Comparison of ENCODE assay signal across 8 cellular contexts in the genomic region with DNA sequence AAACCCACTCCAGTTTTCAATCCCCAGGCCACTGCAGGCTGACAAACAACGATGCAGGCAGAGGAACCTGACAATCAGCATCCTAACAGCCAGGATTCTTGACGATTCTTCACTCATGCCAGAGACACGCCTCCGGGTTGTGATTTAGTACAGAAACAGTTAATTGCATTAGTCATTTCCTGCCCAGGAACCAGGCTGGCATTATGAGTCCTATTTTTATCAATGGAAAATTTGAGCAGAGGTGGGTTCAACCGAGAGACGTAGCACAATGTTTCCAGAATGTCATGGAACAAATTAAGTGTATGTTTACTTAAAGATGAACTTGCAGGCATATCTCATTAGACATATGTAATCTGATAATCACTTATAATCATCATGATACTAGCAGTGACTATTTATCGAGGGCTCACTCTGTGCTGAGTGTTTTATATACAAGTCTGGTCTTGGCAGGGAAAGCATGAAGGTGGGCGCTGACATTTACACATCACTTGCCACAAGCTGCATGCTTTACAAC.
DNase-seq lines count a peak whose midpoint lies in the region; ATAC-seq, FAIRE-seq and TF ChIP-seq lines count a peak whose summit lies in the region.

No MANE protein-coding gene starts in this region.

- H3K27me3 ChIP-seq in astrocyte (ENCODE audit: insufficient read depth, low read length) (no peaks in the 10 kb centered on the region), gastrocnemius medialis (no peaks in the 10 kb centered on the region), H9 (ENCODE audit: insufficient read depth, low read length) (no peaks in the 10 kb centered on the region), small intestine (ENCODE audit: control insufficient read depth in 2 of 2, insufficient read depth in 2 of 2, low read length in 2 of 2) (no peaks in the 10 kb centered on the region)

- H3K56ac ChIP-seq in H9 (ENCODE audit: insufficient read length, low read depth, low read length) = no peak overlapping the region

- in situ Hi-C loops in gastrocnemius medialis (cut with MboI; ENCODE audit: low sequenced_read_pairs in 4 of 4) = no loop called here

- no peak overlapping the region for H4K8ac ChIP-seq in H9 (replicated peaks; ENCODE audit: insufficient read length, low read depth, low read length)

- H4K5ac ChIP-seq in H9 (ENCODE audit: insufficient read length, low read depth, low read length) = no peak overlapping the region

- intact Hi-C loops in gastrocnemius medialis (cut with DNase I; ENCODE audit: low total_unique reads) = no loop called here

- no peak overlapping the region for H2BK12ac ChIP-seq in H9 (ENCODE audit: insufficient read length, low read depth, low read length)

- H4K20me1 ChIP-seq in astrocyte (ENCODE audit: insufficient read depth, low read length) (peaks cover 9% of the 10 kb centered on the region), H9 (ENCODE audit: control insufficient read depth, insufficient read depth, insufficient read length) (no peaks in the 10 kb centered on the region)

- ATAC-seq in GM18909 (IDR thresholded peaks at IDR 0.05; ENCODE audit: poor library complexity, unreplicated experiment) (peak; percentile 36), gastrocnemius medialis (no peak), GM21367 (IDR thresholded peaks at IDR 0.05; ENCODE audit: unreplicated experiment) (no peak), GM19351 (IDR thresholded peaks at IDR 0.05; ENCODE audit: unreplicated experiment) (no peak)

- no peak overlapping the region for H2AK5ac ChIP-seq in H9 (ENCODE audit: insufficient read length, low read length)

- no peak overlapping the region for H3T11ph ChIP-seq in H9 (ENCODE audit: low read length)

- peaks cover 22% of the 10 kb centered on the region for H3K4me1 Mint-ChIP-seq in astrocyte (ENCODE audit: low read depth, unreplicated experiment)
- H3K4me1 Mint-ChIP-seq in H9 = peaks cover 5 to 11% of the 10 kb centered on the region in 2 experiments

- no peak overlapping the region for H4K91ac ChIP-seq in H9 (ENCODE audit: insufficient read length, low read depth, low read length)

- no peak overlapping the region for H3K4ac ChIP-seq in H9 (ENCODE audit: low read depth, low read length)

- H2BK120ac ChIP-seq in H9 (ENCODE audit: low read depth, low read length, poor library complexity, severe bottlenecking) = no peak overlapping the region

- H3K18ac ChIP-seq in H9 (ENCODE audit: insufficient read length, low read depth, low read length) = no peak overlapping the region

- no peak overlapping the region for H2BK15ac ChIP-seq in H9 (ENCODE audit: low read depth, low read length)

- H3K4me3 Mint-ChIP-seq in astrocyte (ENCODE audit: unreplicated experiment) (peak overlapping the region; percentile 22), H9 (no peak overlapping the region)

- H3K27me3 Mint-ChIP-seq in astrocyte (ENCODE audit: low read depth, unreplicated experiment) (no peaks in the 10 kb centered on the region), H9 (ENCODE audit: low read depth) (no peaks in the 10 kb centered on the region)

- H3K27ac ChIP-seq in astrocyte (ENCODE audit: low read depth, low read length) (peak overlapping the region; percentile 66), gastrocnemius medialis (peak overlapping the region in 3 of 4 donors; percentile 25 to 35 (median 26)), H9 (ENCODE audit: insufficient read length, low read depth, low read length) (no peak overlapping the region), small intestine (ENCODE audit: low read depth in 1 of 2, low read length in 1 of 2) (no peak overlapping the region)

- H3K9ac ChIP-seq in astrocyte (ENCODE audit: low read length) (peak overlapping the region; percentile 27), H9 (ENCODE audit: extremely low read depth, insufficient read length, low read length) (no peak overlapping the region)

- TF ChIP-seq CTCF in astrocyte (IDR thresholded peaks at IDR 0.05; ENCODE audit: insufficient read depth, low read depth, low read length) (no peak), gastrocnemius medialis (IDR thresholded peaks at IDR 0.05 in 4 of 5, conservative IDR thresholded peaks at IDR 0.05 in 1 of 5) (no peak), H9 (conservative IDR thresholded peaks at IDR 0.05) (no peak)

- no peak overlapping the region for H2BK20ac ChIP-seq in H9 (ENCODE audit: low read depth, low read length, poor library complexity, severe bottlenecking)

- H3K4me1 ChIP-seq in astrocyte (ENCODE audit: insufficient read depth, low read length) (peaks cover 13% of the 10 kb centered on the region), gastrocnemius medialis (peaks cover 14 to 16% of the 10 kb centered on the region in 2 donors), H9 (ENCODE audit: insufficient read depth, low read length) (no peaks in the 10 kb centered on the region; the same call in 1 of the 2 replicates), small intestine (ENCODE audit: control insufficient read depth in 2 of 2, insufficient read depth in 1 of 2, low read depth in 1 of 2, low read length in 1 of 2) (no peaks in the 10 kb centered on the region)

- H3K36me3 Mint-ChIP-seq in astrocyte (ENCODE audit: low read depth, unreplicated experiment) = peaks cover 15% of the 10 kb centered on the region
- H3K36me3 Mint-ChIP-seq in H9 (ENCODE audit: insufficient read depth in 1 of 3, low read depth in 3 of 3) = peaks cover under 1 to 2% (median 1%) of the 10 kb centered on the region in 3 experiments; a peak in 2 of 7 replicates

- H3K4me3 ChIP-seq in astrocyte (ENCODE audit: insufficient read depth, low read depth, low read length) = no peak overlapping the region
- H3K4me3 ChIP-seq in gastrocnemius medialis = no peak overlapping the region
- H3K4me3 ChIP-seq in small intestine (ENCODE audit: low read depth in 1 of 2, low read length in 2 of 2) = no peak overlapping the region

- H3K79me2 ChIP-seq in astrocyte (ENCODE audit: insufficient read depth, low read length) (no peaks in the 10 kb centered on the region), H9 (ENCODE audit: insufficient read depth, low read length) (no peaks in the 10 kb centered on the region)

- no peak overlapping the region for H3K23ac ChIP-seq in H9 (ENCODE audit: insufficient read length, low read depth, low read length)

- no peaks in the 10 kb centered on the region for H3K23me2 ChIP-seq in H9 (ENCODE audit: insufficient read length, low read depth, low read length, poor library complexity, severe bottlenecking)

- H3K36me3 ChIP-seq in astrocyte (ENCODE audit: insufficient read depth, low read length) = no peaks in the 10 kb centered on the region
- H3K36me3 ChIP-seq in gastrocnemius medialis = no peaks in the 10 kb centered on the region
- no peaks in the 10 kb centered on the region for H3K36me3 ChIP-seq in small intestine (ENCODE audit: control insufficient read depth in 2 of 2, insufficient read depth in 2 of 2, low read length in 2 of 2)

- no peaks in the 10 kb centered on the region for H3K9me3 ChIP-seq in astrocyte (ENCODE audit: insufficient read depth, low read depth, low read length)
- no peaks in the 10 kb centered on the region for H3K9me3 ChIP-seq in gastrocnemius medialis
- H3K9me3 ChIP-seq in H9 (ENCODE audit: control insufficient read depth, low read depth, low read length) = no peaks in the 10 kb centered on the region
- H3K9me3 ChIP-seq in small intestine (ENCODE audit: control insufficient read depth, low read depth) = no peaks in the 10 kb centered on the region

- TF ChIP-seq POLR2A in gastrocnemius medialis (IDR thresholded peaks at IDR 0.05) = no peak

- H3K4me2 ChIP-seq in astrocyte (ENCODE audit: low read length) (peak overlapping the region; percentile 71), H9 (ENCODE audit: insufficient read depth, insufficient read length, low read length) (no peak overlapping the region)

- no CpG with 5 or more reads among the region's 8 CpGs for WGBS in H9 (ENCODE audit: extremely low coverage, insufficient read length, low lambda C conversion rate)
- WGBS in small intestine, 3 donors = 46 to 71% (median 65%) methylated on average over 8 of the region's 8 CpGs

- H3K14ac ChIP-seq in H9 (ENCODE audit: insufficient read depth, low read length) = no peak overlapping the region

- DNase-seq in NCI-H345 (lab: John Stamatoyannopoulos, UW) (peak; percentile 39), astrocyte (ENCODE audit: low read depth) (peak; percentile 87), gastrocnemius medialis (no peak), H9 (no peak), small intestine (no peak)

- H2AFZ ChIP-seq in astrocyte (ENCODE audit: low read depth, low read length) = no peak overlapping the region
- H2AFZ ChIP-seq in H9 (ENCODE audit: low read length) = no peak overlapping the region

- peak overlapping the region; percentile 66 for H3K27ac Mint-ChIP-seq in astrocyte (ENCODE audit: unreplicated experiment)
- H3K27ac Mint-ChIP-seq in H9 = no peak overlapping the region

- no peaks in the 10 kb centered on the region for H3K9me3 Mint-ChIP-seq in astrocyte (ENCODE audit: unreplicated experiment)
- no peaks in the 10 kb centered on the region for H3K9me3 Mint-ChIP-seq in H9

- H3K79me1 ChIP-seq in H9 (ENCODE audit: insufficient read depth, low read depth, low read length, poor library complexity, severe bottlenecking) = no peaks in the 10 kb centered on the region

- FAIRE-seq in astrocyte (lab: Jason Lieb, UNC) (peak; percentile 56), small intestine (lab: Jason Lieb, UNC) (no peak)

- no peak overlapping the region for H2BK5ac ChIP-seq in H9 (ENCODE audit: insufficient read length, low read length)

Comparison
In these comparisons a context has a peak if more than half of its experiments do, and no peak if none do; other contexts are left out.
1. DNase-seq: peak in NCI-H345 (single experiment) and astrocyte (single experiment); none in gastrocnemius medialis (0 of 2), H9 (single experiment) and small intestine (single experiment).
2. H3K27ac ChIP-seq: peak in astrocyte (single experiment) and gastrocnemius medialis (3 of 4); none in H9 (single experiment) and small intestine (0 of 2).